Comparison of ENCODE assay signal across 8 cellular contexts in the genomic region with DNA sequence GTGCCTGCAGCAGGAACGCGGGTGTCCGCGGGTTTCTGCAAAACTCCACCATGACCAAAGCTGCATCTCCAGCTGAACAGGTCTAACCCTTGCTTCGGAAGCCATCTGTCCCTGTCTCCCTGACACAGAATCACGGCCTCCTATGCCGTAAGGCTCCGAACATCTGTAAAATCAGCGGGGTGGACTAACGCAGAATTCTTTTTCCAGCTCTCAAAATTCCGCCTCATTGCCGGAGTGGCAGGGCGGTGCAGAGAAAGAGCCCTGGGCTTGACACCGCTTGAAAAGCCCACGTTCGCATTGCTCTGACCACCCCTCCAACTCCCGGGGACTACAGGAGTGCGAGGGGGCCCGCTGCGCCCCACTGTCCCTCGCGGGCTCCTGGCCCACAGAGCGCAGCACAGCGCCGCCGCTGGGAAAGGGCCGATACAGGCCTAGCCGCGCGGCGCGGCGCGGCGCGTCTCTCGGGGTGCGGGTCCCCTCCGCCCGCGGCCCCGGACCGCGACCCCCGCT. TPM values are rescaled to one million over a fixed set of nuclear protein-coding genes. Genes with fewer than 3 reads are reported as not detected.
DNase-seq lines count a peak whose midpoint lies in the region; ATAC-seq, FAIRE-seq and TF ChIP-seq lines count a peak whose summit lies in the region.

No MANE protein-coding gene starts in this region.

- TF ChIP-seq POLR2A in right lobe of liver (IDR thresholded peaks at IDR 0.05) (no peak), testis (IDR thresholded peaks at IDR 0.05) (no peak)

- no peaks in the 10 kb centered on the region for H3K9me3 Mint-ChIP-seq in CD8-positive, alpha-beta memory T cell
- H3K9me3 Mint-ChIP-seq in chondrocyte (ENCODE audit: low read depth), result no peaks in the 10 kb centered on the region

- peak overlapping the region; percentile 80 to 88 (median 84) for H3K4me3 Mint-ChIP-seq in CD8-positive, alpha-beta memory T cell
- peak overlapping the region; percentile 85 for H3K4me3 Mint-ChIP-seq in chondrocyte (ENCODE audit: unreplicated experiment)

- peak overlapping the region; percentile 85 for H3K4me3 ChIP-seq in CD8-positive, alpha-beta memory T cell (ENCODE audit: low read length)
- H3K4me3 ChIP-seq in OCI-LY7 (ENCODE audit: low read depth, low read length, poor library complexity, severe bottlenecking) (peak overlapping the region; percentile 89), right lobe of liver (peak overlapping the region; percentile 70 to 87 (median 79)), testis (peak overlapping the region; percentile 85 to 87)

- POLR2A ChIA-PET in CD8-positive, alpha-beta memory T cell (lab: Charles Lee), result no interaction called here
- POLR2A ChIA-PET in OCI-LY7 (lab: Charles Lee), result interaction anchor here (1.8 to 3.8 kb wide), 4 partner anchors 12 to 36 kb away, joined by 4 to 21 read pairs (median 13); no protein-coding TSS in a partner anchor

- TF ChIP-seq CTCF in OCI-LY7 (conservative IDR thresholded peaks at IDR 0.05; ENCODE audit: low read length) (peak; percentile 52; the same call in 1 of the 2 replicates), chondrocyte (IDR thresholded peaks at IDR 0.05) (peak; percentile 70), right lobe of liver (IDR thresholded peaks at IDR 0.05) (peak in 2 of 4 donors; percentile 36 to 38), testis (IDR thresholded peaks at IDR 0.05) (peak in 1 of 3 experiments; percentile 34)

- no peaks in the 10 kb centered on the region for H3K9me3 ChIP-seq in CD8-positive, alpha-beta memory T cell (ENCODE audit: low read length)
- no peaks in the 10 kb centered on the region for H3K9me3 ChIP-seq in OCI-LY7 (ENCODE audit: low read length)
- no peaks in the 10 kb centered on the region for H3K9me3 ChIP-seq in right lobe of liver
- H3K9me3 ChIP-seq in testis, result no peaks in the 10 kb centered on the region

- no TSS peak for BruUV-seq in OCI-LY7 (replicated peaks; lab: Mats Ljungman, UMichigan)

- H4K20me1 ChIP-seq in OCI-LY7 (ENCODE audit: insufficient read depth, low read length), result 0 out of 2 replicates have a peak, but pooled peaks cover 4% of the 10 kb centered on the region

- no peaks in the 10 kb centered on the region for H3K27me3 ChIP-seq in CD8-positive, alpha-beta memory T cell (ENCODE audit: insufficient read depth, low read length, poor library complexity, severe bottlenecking)
- H3K27me3 ChIP-seq in right lobe of liver (no peaks in the 10 kb centered on the region), testis (no peaks in the 10 kb centered on the region)

- H3K4me1 Mint-ChIP-seq in CD8-positive, alpha-beta memory T cell, result peaks cover 33 to 47% (median 33%) of the 10 kb centered on the region in 3 donors
- H3K4me1 Mint-ChIP-seq in chondrocyte (ENCODE audit: low read depth), result peaks cover 56% of the 10 kb centered on the region

- 0% methylated on average over 3 of the region's 45 CpGs for WGBS in right lobe of liver (ENCODE audit: insufficient coverage, low coverage, low lambda C conversion rate, missing lambda C conversion rate)
- 0 to 1% methylated on average over 23 to 34 of the region's 45 CpGs for WGBS in testis, 2 donors

- H3K4me1 ChIP-seq in CD8-positive, alpha-beta memory T cell (ENCODE audit: insufficient read depth, low read length), result peaks cover 13% of the 10 kb centered on the region
- H3K4me1 ChIP-seq in OCI-LY7 (ENCODE audit: insufficient read depth, low read length, poor library complexity, severe bottlenecking), result peaks cover 73% of the 10 kb centered on the region
- peaks cover 0 to 22% (median 11%) of the 10 kb centered on the region in 4 donors for H3K4me1 ChIP-seq in right lobe of liver
- peaks cover 26% of the 10 kb centered on the region for H3K4me1 ChIP-seq in testis

- no peaks in the 10 kb centered on the region for H3K36me3 ChIP-seq in CD8-positive, alpha-beta memory T cell (ENCODE audit: insufficient read depth, low read length)
- H3K36me3 ChIP-seq in OCI-LY7 (ENCODE audit: insufficient read depth, low read length) (no peaks in the 10 kb centered on the region), right lobe of liver (no peaks in the 10 kb centered on the region), testis (ENCODE audit: low read depth, missing control alignments) (no peaks in the 10 kb centered on the region)

- no peak for DNase-seq in CD8-positive, alpha-beta memory T cell
- DNase-seq in OCI-LY7 (ENCODE audit: low spot score), result no peak
- no peak for DNase-seq in chondrocyte (ENCODE audit: low spot score)
- DNase-seq in right lobe of liver, result peak; percentile 33 to 81 (median 74)
- DNase-seq in testis, result peak; percentile 74
- DNase-seq in HTR-8/SVneo (ENCODE audit: insufficient read length, low spot score), result no peak

- peaks cover 0 to 2% (median 0%) of the 10 kb centered on the region in 3 donors for H3K36me3 Mint-ChIP-seq in CD8-positive, alpha-beta memory T cell
- H3K36me3 Mint-ChIP-seq in chondrocyte (ENCODE audit: low read depth), result no peaks in the 10 kb centered on the region

- FAIRE-seq in HTR-8/SVneo (lab: Jason Lieb, UNC), result no peak

- intact Hi-C loops in OCI-LY7 (cut with micrococcal nuclease; ENCODE audit: unreplicated experiment), result loop anchor here (1.0 to 5.0 kb wide), 4 partner anchors 33 to 178 kb away; partner anchors contain the start of gene ERLIN1
- intact Hi-C loops in right lobe of liver (cut with DNase I), result no loop called here
- intact Hi-C loops in testis (cut with DNase I; ENCODE audit: low total_unique reads), result no loop called here

- peak overlapping the region; percentile 33 for H3K27ac ChIP-seq in CD8-positive, alpha-beta memory T cell (ENCODE audit: low read depth, low read length)
- H3K27ac ChIP-seq in OCI-LY7 (ENCODE audit: low read depth, low read length, poor library complexity, severe bottlenecking) (peak overlapping the region; percentile 70), right lobe of liver (peak overlapping the region; percentile 58 to 75 (median 73)), testis (peak overlapping the region; percentile 60 to 87)

- H3K4me2 ChIP-seq in OCI-LY7 (ENCODE audit: low read length), result peak overlapping the region; percentile 92

- H3K27me3 Mint-ChIP-seq in CD8-positive, alpha-beta memory T cell, result no peaks in the 10 kb centered on the region
- no peaks in the 10 kb centered on the region for H3K27me3 Mint-ChIP-seq in chondrocyte (ENCODE audit: low read depth)

- H3K27ac Mint-ChIP-seq in CD8-positive, alpha-beta memory T cell, result peak overlapping the region in 3 of 8 donors; percentile 52 to 74 (median 56)
- H3K27ac Mint-ChIP-seq in chondrocyte (ENCODE audit: unreplicated experiment), result peak overlapping the region; percentile 84

- peak overlapping the region; percentile 1; the same call in 1 of the 2 replicates for H2AFZ ChIP-seq in OCI-LY7 (ENCODE audit: low read length)

- peaks cover 51% of the 10 kb centered on the region for H3K79me2 ChIP-seq in OCI-LY7 (ENCODE audit: insufficient read depth, low read depth, low read length)

- H3K9me2 ChIP-seq in OCI-LY7 (ENCODE audit: insufficient read depth, low read length), result no peaks in the 10 kb centered on the region

- ATAC-seq in GM18868 (IDR thresholded peaks at IDR 0.05; ENCODE audit: unreplicated experiment) (peak; percentile 30), HG03045 (IDR thresholded peaks at IDR 0.05; ENCODE audit: unreplicated experiment) (peak; percentile 58), right lobe of liver (peak; percentile 74 to 86 (median 80))

- CTCF ChIA-PET in CD8-positive, alpha-beta memory T cell (lab: Charles Lee), result interaction anchor here (0.6 to 5.1 kb wide), 23 partner anchors 9 to 161 kb away, joined by 3 to 58 read pairs (median 5); no protein-coding TSS in a partner anchor
- CTCF ChIA-PET in OCI-LY7 (lab: Charles Lee; ENCODE audit: unreplicated experiment), result interaction anchor here (1.0 to 3.5 kb wide), 5 partner anchors 10 to 164 kb away, joined by 3 to 15 read pairs (median 4); no protein-coding TSS in a partner anchor

RNA-seq across cellular contexts. Expression of gene DNMBP, which starts 0.4 kb away (rescaled TPM):
- total RNA-seq in CD8-positive, alpha-beta memory T cell, result 1 to 10 TPM; 2.0 to 2.3 TPM
- 1.5 TPM for polyA plus RNA-seq in CD8-positive, alpha-beta memory T cell
- total RNA-seq in OCI-LY7 (2014; rRNA removed; shearing (Covaris generic)), result 24.2 and 27.0 TPM in 2 replicates
- total RNA-seq in OCI-LY7 (2022) (36.2 and 39.6 TPM in 2 replicates), chondrocyte (10.9 to 13.4 TPM (median 11.7 TPM) in 3 replicates), right lobe of liver (10 to 100 TPM in 3 of 6 experiments, 1 to 10 TPM in 3; 7.9 to 12.7 (median 9.9) TPM), testis (10 to 100 TPM; 33.4 to 36.0 TPM)
- polyA plus RNA-seq in testis (ENCODE audit: insufficient read depth, low read depth, low replicate concordance), result 20.8 TPM

Comparison
In these comparisons a context has a peak if more than half of its experiments do, and no peak if none do; other contexts are left out.
1. DNase-seq: peak in right lobe of liver (3 of 3) and testis (single experiment); none in CD8-positive, alpha-beta memory T cell (0 of 5), OCI-LY7 (single experiment), chondrocyte (single experiment) and HTR-8/SVneo (single experiment).
2. Peak in every context shown above with its lines, with median percentiles within 50 percentile points of each other: H3K27ac ChIP-seq, H3K4me3 ChIP-seq and ATAC-seq.